Comparison of ENCODE assay signal across 10 cellular contexts in the genomic region with DNA sequence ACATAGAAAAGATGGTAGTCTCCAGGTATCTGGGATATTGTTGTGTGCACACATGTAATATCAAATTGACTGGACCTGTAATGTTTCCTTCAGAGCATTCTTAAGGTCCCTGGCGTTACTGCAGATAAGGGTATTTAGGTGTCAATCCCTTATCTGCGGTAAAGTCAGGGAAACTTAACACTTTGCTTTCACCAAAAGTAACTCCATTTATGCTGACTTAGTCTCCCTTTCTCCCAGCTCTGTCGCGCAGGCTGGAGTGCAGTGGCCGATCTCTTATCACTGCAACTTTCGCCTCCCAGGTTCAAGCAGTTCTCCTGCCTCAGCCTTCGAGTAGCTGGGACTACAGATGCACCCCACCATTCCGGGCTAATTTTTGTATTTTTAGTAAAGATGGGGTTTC. TPM values are rescaled to one million over a fixed set of nuclear protein-coding genes. Genes with fewer than 3 reads are reported as not detected.
DNase-seq lines count a peak whose midpoint lies in the region; ATAC-seq and TF ChIP-seq lines count a peak whose summit lies in the region.
"Had no signal": no experiment of that assay in that cellular context is flagged by ENCODE, and none has a peak within 500 bp of the region (broad histone marks: within the 10 kb centered on the region; RNA-seq: fewer than 3 reads in every experiment).

No MANE protein-coding gene starts in this region.

- WGBS in mesodermal cell (ENCODE audit: insufficient coverage in 2 of 2), 2 experiments: 82 to 87% methylated on average over 6 of the region's 8 CpGs

- H3K27me3 ChIP-seq in foreskin keratinocyte: no peaks in the 10 kb centered on the region
- H3K27me3 ChIP-seq: thyroid gland had no signal

- peaks cover 6% of the 10 kb centered on the region for H3K36me3 Mint-ChIP-seq in activated naive CD4-positive, alpha-beta T cell treated with anti-CD3 and anti-CD28 coated beads for 36 hours (ENCODE audit: low read depth)
- peaks cover 15% of the 10 kb centered on the region for H3K36me3 Mint-ChIP-seq in activated naive CD8-positive, alpha-beta T cell treated with anti-CD3 and anti-CD28 coated beads, Interleukin-2, amount 10 ng/mL, durations not matched to agents 7 days and 5 days
- H3K36me3 Mint-ChIP-seq in type B pancreatic cell: peaks cover 16% of the 10 kb centered on the region

- no peak overlapping the region for H3K27ac ChIP-seq in mesodermal cell (ENCODE audit: low read depth, low read length, severe bottlenecking)
- no peak overlapping the region for H3K27ac ChIP-seq in foreskin keratinocyte
- H3K27ac ChIP-seq: thyroid gland had no signal

- no peak for DNase-seq in activated naive CD4-positive, alpha-beta T cell treated with anti-CD3 and anti-CD28 coated beads for 36 hours
- no peak for DNase-seq in activated naive CD4-positive, alpha-beta T cell treated with anti-CD3 and anti-CD28 coated beads, Interleukin-2, amount 50 U/mL, for 16 hours
- DNase-seq in activated naive CD8-positive, alpha-beta T cell treated with anti-CD3 and anti-CD28 coated beads, Interleukin-2, amount 10 ng/mL, durations not matched to agents 7 days and 5 days: no peak
- no peak for DNase-seq in type B pancreatic cell (ENCODE audit: extremely low spot score, unreplicated experiment)
- no peak for DNase-seq in HPDE6-E6E7 (ENCODE audit: extremely low spot score)
- no peak for DNase-seq in foreskin keratinocyte
- no peak for DNase-seq in stimulated activated naive CD4-positive, alpha-beta T cell treated with Interleukin-2 at 50 U/mL for 16 hours (lab: John Stamatoyannopoulos, UW)
- DNase-seq: Right ventricle myocardium superior had no signal

- peak overlapping the region; percentile 46 for H3K4me3 ChIP-seq in mesodermal cell (ENCODE audit: extremely low read depth, insufficient read depth, low read length, poor library complexity, severe bottlenecking)

- POLR2A ChIA-PET in activated naive CD8-positive, alpha-beta T cell treated with anti-CD3 and anti-CD28 coated beads, Interleukin-2, amount 10 ng/mL, durations not matched to agents 7 days and 5 days (lab: Charles Lee): interaction anchor here (1.6 to 2.6 kb wide), 3 partner anchors 39 to 145 kb away, joined by 6 to 12 read pairs (median 8); a partner anchor contains a TSS

- H3K27ac Mint-ChIP-seq in activated naive CD4-positive, alpha-beta T cell treated with anti-CD3 and anti-CD28 coated beads for 36 hours: no peak overlapping the region
- H3K27ac Mint-ChIP-seq in activated naive CD8-positive, alpha-beta T cell treated with anti-CD3 and anti-CD28 coated beads, Interleukin-2, amount 10 ng/mL, durations not matched to agents 7 days and 5 days: no peak overlapping the region
- peak overlapping the region; percentile 33 for H3K27ac Mint-ChIP-seq in type B pancreatic cell

- H3K36me3 ChIP-seq in mesodermal cell (ENCODE audit: control insufficient read depth, insufficient read depth, low read length): peaks cover 16% of the 10 kb centered on the region

- H3K27me3 Mint-ChIP-seq in activated naive CD4-positive, alpha-beta T cell treated with anti-CD3 and anti-CD28 coated beads for 36 hours (ENCODE audit: low read depth): no peaks in the 10 kb centered on the region
- no peaks in the 10 kb centered on the region for H3K27me3 Mint-ChIP-seq in activated naive CD8-positive, alpha-beta T cell treated with anti-CD3 and anti-CD28 coated beads, Interleukin-2, amount 10 ng/mL, durations not matched to agents 7 days and 5 days
- no peaks in the 10 kb centered on the region for H3K27me3 Mint-ChIP-seq in type B pancreatic cell

- H3K9me3 Mint-ChIP-seq in activated naive CD4-positive, alpha-beta T cell treated with anti-CD3 and anti-CD28 coated beads for 36 hours: no peaks in the 10 kb centered on the region
- H3K9me3 Mint-ChIP-seq in activated naive CD8-positive, alpha-beta T cell treated with anti-CD3 and anti-CD28 coated beads, Interleukin-2, amount 10 ng/mL, durations not matched to agents 7 days and 5 days: no peaks in the 10 kb centered on the region
- H3K9me3 Mint-ChIP-seq in type B pancreatic cell: no peaks in the 10 kb centered on the region

- no peak for ATAC-seq in activated naive CD8-positive, alpha-beta T cell treated with anti-CD3 and anti-CD28 coated beads, Interleukin-2, amount 10 ng/mL, durations not matched to agents 7 days and 5 days (ENCODE audit: low read depth)
- no peak for ATAC-seq in foreskin keratinocyte

- intact Hi-C loops in activated naive CD4-positive, alpha-beta T cell treated with anti-CD3 and anti-CD28 coated beads for 36 hours (cut with micrococcal nuclease): loop anchor here (2.0 to 5.0 kb wide), 4 partner anchors 21 to 496 kb away; a partner anchor contains a TSS

- peaks cover 59% of the 10 kb centered on the region for H3K4me1 Mint-ChIP-seq in activated naive CD4-positive, alpha-beta T cell treated with anti-CD3 and anti-CD28 coated beads for 36 hours (ENCODE audit: low read depth)
- H3K4me1 Mint-ChIP-seq in activated naive CD8-positive, alpha-beta T cell treated with anti-CD3 and anti-CD28 coated beads, Interleukin-2, amount 10 ng/mL, durations not matched to agents 7 days and 5 days: peaks cover 47% of the 10 kb centered on the region
- H3K4me1 Mint-ChIP-seq in type B pancreatic cell (ENCODE audit: unreplicated experiment): peaks cover 52% of the 10 kb centered on the region

- peak overlapping the region; percentile 77 for H3K4me3 Mint-ChIP-seq in activated naive CD4-positive, alpha-beta T cell treated with anti-CD3 and anti-CD28 coated beads for 36 hours
- H3K4me3 Mint-ChIP-seq in activated naive CD8-positive, alpha-beta T cell treated with anti-CD3 and anti-CD28 coated beads, Interleukin-2, amount 10 ng/mL, durations not matched to agents 7 days and 5 days: peak overlapping the region; percentile 81
- peak overlapping the region; percentile 91 for H3K4me3 Mint-ChIP-seq in type B pancreatic cell

- no peaks in the 10 kb centered on the region for H3K9me3 ChIP-seq in mesodermal cell (ENCODE audit: control insufficient read depth, low read length)
- H3K9me3 ChIP-seq: thyroid gland had no signal

- H3K4me1 ChIP-seq in mesodermal cell (ENCODE audit: control insufficient read depth, insufficient read depth, low read length, poor library complexity, severe bottlenecking) (peaks cover 15% of the 10 kb centered on the region), foreskin keratinocyte (no peaks in the 10 kb centered on the region)

- no peak for TF ChIP-seq CTCF in type B pancreatic cell (conservative IDR thresholded peaks at IDR 0.05)
- no peak for TF ChIP-seq CTCF in foreskin keratinocyte (conservative IDR thresholded peaks at IDR 0.05)

- CTCF ChIA-PET in activated naive CD4-positive, alpha-beta T cell treated with anti-CD3 and anti-CD28 coated beads for 36 hours (lab: Charles Lee): interaction anchor here (0.6 to 4.0 kb wide), 3 partner anchors 10 to 295 kb away, joined by 3 to 20 read pairs (median 3); a partner anchor contains a TSS

RNA-seq across cellular contexts. Expression of a gene that starts 1.8 kb away (rescaled TPM):
- 10 to 100 TPM; 17.3 to 19.9 TPM for total RNA-seq in activated naive CD4-positive, alpha-beta T cell treated with anti-CD3 and anti-CD28 coated beads for 36 hours
- total RNA-seq in activated naive CD8-positive, alpha-beta T cell treated with anti-CD3 and anti-CD28 coated beads, Interleukin-2, amount 10 ng/mL, durations not matched to agents 7 days and 5 days: 10 to 100 TPM; 34.6 to 34.7 TPM
- polyA plus RNA-seq in mesodermal cell (2013, experiment 1 of 2): 10.5 TPM
- polyA plus RNA-seq in mesodermal cell (2013, experiment 2 of 2): 8.6 TPM
- total RNA-seq in type B pancreatic cell (ENCODE audit: low replicate concordance) (28.3 and 30.8 TPM in 2 replicates), foreskin keratinocyte (3.8 and 4.7 TPM in 2 replicates)
- polyA plus RNA-seq in foreskin keratinocyte: 2.6 and 2.7 TPM in 2 replicates

RNA-seq across cellular contexts. Expression of a gene that starts 25.9 kb away (rescaled TPM):
- total RNA-seq in activated naive CD4-positive, alpha-beta T cell treated with anti-CD3 and anti-CD28 coated beads for 36 hours: 1 to 10 TPM; 3.3 to 4.2 TPM
- total RNA-seq in activated naive CD8-positive, alpha-beta T cell treated with anti-CD3 and anti-CD28 coated beads, Interleukin-2, amount 10 ng/mL, durations not matched to agents 7 days and 5 days: 10 to 100 TPM; 16.5 to 17.8 TPM
- 2.4 TPM for polyA plus RNA-seq in mesodermal cell (2013, experiment 1 of 2)
- polyA plus RNA-seq in mesodermal cell (2013, experiment 2 of 2): 1.4 TPM
- total RNA-seq in type B pancreatic cell (ENCODE audit: low replicate concordance) (6.1 and 8.1 TPM in 2 replicates), foreskin keratinocyte (0.92 and 1.2 TPM in 2 replicates)
- 0.57 and 0.59 TPM in 2 replicates for polyA plus RNA-seq in foreskin keratinocyte

RNA-seq across cellular contexts. Expression of a gene that starts 39.9 kb away (rescaled TPM):
- total RNA-seq in activated naive CD4-positive, alpha-beta T cell treated with anti-CD3 and anti-CD28 coated beads for 36 hours: 10 to 100 TPM; 25.0 to 27.3 TPM
- 10 to 100 TPM; 31.2 to 33.9 TPM for total RNA-seq in activated naive CD8-positive, alpha-beta T cell treated with anti-CD3 and anti-CD28 coated beads, Interleukin-2, amount 10 ng/mL, durations not matched to agents 7 days and 5 days
- polyA plus RNA-seq in mesodermal cell (2013, experiment 1 of 2): 11.3 TPM
- polyA plus RNA-seq in mesodermal cell (2013, experiment 2 of 2): 10.2 TPM
- total RNA-seq in type B pancreatic cell (ENCODE audit: low replicate concordance) (16.6 and 17.7 TPM in 2 replicates), foreskin keratinocyte (10.5 and 10.6 TPM in 2 replicates)
- 19.0 and 19.2 TPM in 2 replicates for polyA plus RNA-seq in foreskin keratinocyte

RNA-seq across cellular contexts. Expression of a gene that starts 52.0 kb away (rescaled TPM):
- 1 to 10 TPM; 7.7 to 8.5 TPM for total RNA-seq in activated naive CD4-positive, alpha-beta T cell treated with anti-CD3 and anti-CD28 coated beads for 36 hours
- total RNA-seq in activated naive CD8-positive, alpha-beta T cell treated with anti-CD3 and anti-CD28 coated beads, Interleukin-2, amount 10 ng/mL, durations not matched to agents 7 days and 5 days: 10 to 100 TPM; 28.8 to 30.6 TPM
- polyA plus RNA-seq in mesodermal cell (2013, experiment 1 of 2): 113 TPM
- 80.1 TPM for polyA plus RNA-seq in mesodermal cell (2013, experiment 2 of 2)
- 45.5 and 58.1 TPM in 2 replicates for total RNA-seq in type B pancreatic cell (ENCODE audit: low replicate concordance)
- total RNA-seq in foreskin keratinocyte: 9.5 and 10.5 TPM in 2 replicates
- polyA plus RNA-seq in foreskin keratinocyte: 6.2 and 6.6 TPM in 2 replicates

RNA-seq across cellular contexts. Expression of a gene that starts 57.2 kb away (rescaled TPM):
- total RNA-seq in activated naive CD4-positive, alpha-beta T cell treated with anti-CD3 and anti-CD28 coated beads for 36 hours: 1 to 10 TPM; 5.6 to 6.0 TPM
- 1 to 10 TPM; 6.9 to 7.9 TPM for total RNA-seq in activated naive CD8-positive, alpha-beta T cell treated with anti-CD3 and anti-CD28 coated beads, Interleukin-2, amount 10 ng/mL, durations not matched to agents 7 days and 5 days
- 8.7 TPM for polyA plus RNA-seq in mesodermal cell (2013, experiment 1 of 2)
- 8.5 TPM for polyA plus RNA-seq in mesodermal cell (2013, experiment 2 of 2)
- total RNA-seq in type B pancreatic cell (ENCODE audit: low replicate concordance) (14.0 and 17.7 TPM in 2 replicates), foreskin keratinocyte (7.4 and 7.9 TPM in 2 replicates)
- 3.2 and 3.7 TPM in 2 replicates for polyA plus RNA-seq in foreskin keratinocyte
